ENCODE assay signal across 1 cellular context in the genomic region with DNA sequence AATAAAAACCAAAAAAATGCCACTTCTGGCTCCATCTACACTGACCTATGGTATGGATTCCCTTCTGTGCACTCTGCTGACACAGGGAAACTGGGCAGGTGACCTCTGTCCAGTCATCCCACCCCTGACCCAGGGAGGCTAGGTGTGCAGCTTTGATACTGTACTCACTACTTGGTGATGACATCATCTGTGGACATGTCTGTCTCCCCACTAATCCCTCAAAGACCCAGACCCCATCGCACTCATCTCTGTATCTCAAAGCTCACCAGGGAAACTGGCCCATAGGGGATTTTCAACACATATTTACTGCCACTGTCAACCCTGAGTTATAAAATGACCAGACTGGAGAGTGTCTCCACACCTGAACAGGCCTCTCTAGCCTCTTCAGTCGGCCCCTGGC.
TF ChIP-seq lines count a peak whose summit lies in the region.

No MANE protein-coding gene starts in this region.

TF ChIP-seq in K562, 482 proteins besides CTCF, POLR2A, EP300 and RAD21 (continued from another document):
- TF ChIP-seq, protein P1, sequence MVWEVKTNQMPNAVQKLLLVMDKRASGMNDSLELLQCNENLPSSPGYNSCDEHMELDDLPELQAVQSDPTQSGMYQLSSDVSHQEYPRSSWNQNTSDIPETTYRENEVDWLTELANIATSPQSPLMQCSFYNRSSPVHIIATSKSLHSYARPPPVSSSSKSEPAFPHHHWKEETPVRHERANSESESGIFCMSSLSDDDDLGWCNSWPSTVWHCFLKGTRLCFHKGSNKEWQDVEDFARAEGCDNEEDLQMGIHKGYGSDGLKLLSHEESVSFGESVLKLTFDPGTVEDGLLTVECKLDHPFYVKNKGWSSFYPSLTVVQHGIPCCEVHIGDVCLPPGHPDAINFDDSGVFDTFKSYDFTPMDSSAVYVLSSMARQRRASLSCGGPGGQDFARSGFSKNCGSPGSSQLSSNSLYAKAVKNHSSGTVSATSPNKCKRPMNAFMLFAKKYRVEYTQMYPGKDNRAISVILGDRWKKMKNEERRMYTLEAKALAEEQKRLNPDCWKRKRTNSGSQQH (CRISPR knock-in tag; IDR thresholded peaks at IDR 0.05), result no peak
- TF ChIP-seq U2AF1 (optimal IDR thresholded peaks at IDR 0.05; ENCODE audit: low read depth, low read length) (no peak), TRIM24 (IDR thresholded peaks at IDR 0.05) (no peak), MBD2 (IDR thresholded peaks at IDR 0.05; ENCODE audit: borderline replicate concordance, low read depth) (no peak), ZNF316 (IDR thresholded peaks at IDR 0.05) (peak; percentile 34; the same call in 1 of the 2 replicates), ATF7 (IDR thresholded peaks at IDR 0.05) (peak; percentile 43; the same call in 1 of the 2 replicates), NBN (IDR thresholded peaks at IDR 0.05; ENCODE audit: low read depth) (no peak), PRPF4 (IDR thresholded peaks at IDR 0.05; ENCODE audit: insufficient read depth, low read depth, low read length, poor library complexity, severe bottlenecking) (no peak), ZNF551 (CRISPR knock-in tag; IDR thresholded peaks at IDR 0.05) (no peak), SMARCE1 (IDR thresholded peaks at IDR 0.05) (no peak)
- TF ChIP-seq, protein P2, sequence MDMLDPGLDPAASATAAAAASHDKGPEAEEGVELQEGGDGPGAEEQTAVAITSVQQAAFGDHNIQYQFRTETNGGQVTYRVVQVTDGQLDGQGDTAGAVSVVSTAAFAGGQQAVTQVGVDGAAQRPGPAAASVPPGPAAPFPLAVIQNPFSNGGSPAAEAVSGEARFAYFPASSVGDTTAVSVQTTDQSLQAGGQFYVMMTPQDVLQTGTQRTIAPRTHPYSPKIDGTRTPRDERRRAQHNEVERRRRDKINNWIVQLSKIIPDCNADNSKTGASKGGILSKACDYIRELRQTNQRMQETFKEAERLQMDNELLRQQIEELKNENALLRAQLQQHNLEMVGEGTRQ (CRISPR knock-in tag; IDR thresholded peaks at IDR 0.05), result no peak
- TF ChIP-seq, protein P3, sequence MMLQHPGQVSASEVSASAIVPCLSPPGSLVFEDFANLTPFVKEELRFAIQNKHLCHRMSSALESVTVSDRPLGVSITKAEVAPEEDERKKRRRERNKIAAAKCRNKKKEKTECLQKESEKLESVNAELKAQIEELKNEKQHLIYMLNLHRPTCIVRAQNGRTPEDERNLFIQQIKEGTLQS (IDR thresholded peaks at IDR 0.05), result peak; percentile 85
- TF ChIP-seq, protein P3 (CRISPR knock-in tag; conservative IDR thresholded peaks at IDR 0.05), result no peak
